In genomic region chr19:36054119-36054732, GRCh38 we compare ENCODE assay signal across 8 cellular contexts. TPM values are rescaled to one million over a fixed set of nuclear protein-coding genes. Genes with fewer than 3 reads are reported as not detected.
A peak's percentile ranks its signal among the peaks of the same experiment; 100 is the strongest.
DNase-seq lines count a peak whose midpoint lies in the region; ATAC-seq and TF ChIP-seq lines count a peak whose summit lies in the region.

Gene THAP8 (minus strand): TSS chr19:36054285. CDS start chr19:36054217, 68 bp downstream.

- H3K4me3 ChIP-seq in WI38 (ENCODE audit: low read depth, low read length), result peak within 1 kb of the TSS; percentile 82
- H3K4me3 ChIP-seq in cardiac fibroblast (replicated peaks in 1 of 2; ENCODE audit: low read depth in 2 of 2, low read length in 2 of 2), result peak within 1 kb of the TSS; percentile 64 to 81

- H3K4me3 Mint-ChIP-seq in immature natural killer cell, result peak within 1 kb of the TSS; percentile 98 to 100 (median 99)

- no peaks in the 10 kb centered on the region for H3K9me3 Mint-ChIP-seq in immature natural killer cell

- peaks cover 0 to 6% (median 0%) of the 10 kb centered on the region in 3 donors for H3K36me3 Mint-ChIP-seq in immature natural killer cell

- peak; percentile 100 for DNase-seq in AG08395 (ENCODE audit: low spot score)
- peak; percentile 98 for DNase-seq in NCI-H2196 treated with DMSO at 0.1 percent for 48 hours (lab: John Stamatoyannopoulos, UW; ENCODE audit: unreplicated experiment)
- peak; percentile 99 to 100 for DNase-seq in cardiac fibroblast (ENCODE audit: low read depth in 2 of 2)
- peak; percentile 100 for DNase-seq in immature natural killer cell
- peak; percentile 100 for DNase-seq in smooth muscle cell of the brain vasculature (ENCODE audit: low read depth, low spot score)

- ATAC-seq in GM18873 (IDR thresholded peaks at IDR 0.05; ENCODE audit: low FRiP score, unreplicated experiment), result peak; percentile 75
- peak; percentile 76 for ATAC-seq in HG03139 (IDR thresholded peaks at IDR 0.05; ENCODE audit: unreplicated experiment)

- H3K4me1 Mint-ChIP-seq in immature natural killer cell, result peaks cover 17 to 21% of the 10 kb centered on the region in 2 donors

- peak; percentile 38; the same call in 1 of the 2 replicates for TF ChIP-seq CTCF in WI38 (IDR thresholded peaks at IDR 0.05; ENCODE audit: low read depth, low read length)
- TF ChIP-seq CTCF in cardiac fibroblast (IDR thresholded peaks at IDR 0.05; ENCODE audit: low read depth, low read length), result peak; percentile 57

- H3K27ac Mint-ChIP-seq in immature natural killer cell, result peak within 1 kb of the TSS; percentile 91 to 100 (median 99)

- peaks cover 9 to 11% (median 9%) of the 10 kb centered on the region in 3 donors for H3K27me3 Mint-ChIP-seq in immature natural killer cell (ENCODE audit: low read depth in 3 of 3)

RNA-seq across cellular contexts. Expression of gene THAP8, which starts in this region (rescaled TPM):
- polyA plus RNA-seq in immature natural killer cell, result 10 to 100 TPM in 2 of 3 donors, 1 to 10 TPM in 1; 3.2 to 10.7 (median 10.1) TPM

Comparison
In these comparisons a context has a peak if more than half of its experiments do, and no peak if none do; other contexts are left out.
1. Peak in every context shown above with its lines: DNase-seq, ATAC-seq and H3K4me3 ChIP-seq.